ENCODE assay signal across 8 cellular contexts in genomic region chr2:24827321-24828261, GRCh38. TPM values are rescaled to one million over a fixed set of nuclear protein-coding genes. Genes with fewer than 3 reads are reported as not detected.
DNase-seq lines count a peak whose midpoint lies in the region; TF ChIP-seq lines count a peak whose summit lies in the region.

No MANE protein-coding gene starts in this region.

- no peak overlapping the region for H3K27ac ChIP-seq in BLaER1

- H4K20me1 ChIP-seq in BLaER1: 0 out of 2 replicates have a peak, but pooled peaks cover 6% of the 10 kb centered on the region

- peak overlapping the region; percentile 54 for H3K4me2 ChIP-seq in BLaER1

- H3K9me3 ChIP-seq in BLaER1 (no peaks in the 10 kb centered on the region), NT2/D1 (ENCODE audit: insufficient read depth, low read length) (peaks cover 5% of the 10 kb centered on the region; the same call in 1 of the 2 replicates)

- H3K4me3 ChIP-seq in BLaER1: no peak overlapping the region
- H3K4me3 ChIP-seq in NT2/D1 (ENCODE audit: insufficient read length, low read depth): no peak overlapping the region

- TF ChIP-seq POLR2A in GM19193 (IDR thresholded peaks at IDR 0.05; ENCODE audit: extremely low read depth, insufficient read depth, insufficient read length): peak; percentile 32

- DNase-seq in HS-27A (ENCODE audit: low read depth): peak; percentile 36
- DNase-seq in NT2/D1 (ENCODE audit: low read depth, low spot score): peak; percentile 90
- DNase-seq in activated CD8-positive, alpha-beta memory T cell treated with anti-CD3 and anti-CD28 coated beads, Interleukin-2, amount 50 U/mL, for 1 hour (ENCODE audit: extremely low read depth): peak; percentile 28
- peak; percentile 98 for DNase-seq in epidermal melanocyte (ENCODE audit: insufficient read length, low spot score)
- DNase-seq in mucosa of gallbladder (ENCODE audit: low spot score): peak; percentile 87
- DNase-seq in stimulated activated CD8-positive, alpha-beta memory T cell treated with anti-CD3 and anti-CD28 coated beads, Interleukin-4, amount 100 ng/mL, for 4 hours (ENCODE audit: low read depth in 2 of 2, low spot score in 1 of 2): peak; percentile 50 to 53

- H3K9ac ChIP-seq in BLaER1 (no peak overlapping the region), NT2/D1 (ENCODE audit: insufficient read length, low read depth) (no peak overlapping the region)

- H3K4me1 ChIP-seq in BLaER1 (peaks cover 26% of the 10 kb centered on the region), NT2/D1 (ENCODE audit: insufficient read depth, insufficient read length) (peaks cover 10% of the 10 kb centered on the region)

- H3K27me3 ChIP-seq in BLaER1: no peaks in the 10 kb centered on the region
- H3K27me3 ChIP-seq in NT2/D1 (ENCODE audit: insufficient read depth, insufficient read length): no peaks in the 10 kb centered on the region

- H3K36me3 ChIP-seq in BLaER1 (peaks cover 61% of the 10 kb centered on the region), NT2/D1 (ENCODE audit: insufficient read depth, insufficient read length, low read length) (peaks cover 42% of the 10 kb centered on the region)

RNA-seq across cellular contexts. Expression of gene CENPO, which starts 34.4 kb away (rescaled TPM):
- total RNA-seq in mucosa of gallbladder: 3.7 TPM

RNA-seq across cellular contexts. Expression of gene PTRHD1, which starts 34.4 kb away (rescaled TPM):
- total RNA-seq in mucosa of gallbladder: 20.5 TPM

Comparison
In these comparisons a context has a peak if more than half of its experiments do, and no peak if none do; other contexts are left out.
1. DNase-seq: peak in every context shown above with its lines; median percentile 98 in epidermal melanocyte; 90 in NT2/D1; 87 in mucosa of gallbladder; 52 in stimulated activated CD8-positive, alpha-beta memory T cell treated with anti-CD3 and anti-CD28 coated beads, Interleukin-4, amount 100 ng/mL, for 4 hours; 36 in HS-27A; 28 in activated CD8-positive, alpha-beta memory T cell treated with anti-CD3 and anti-CD28 coated beads, Interleukin-2, amount 50 U/mL, for 1 hour.